2 cellular contexts compared by ENCODE assay signal in the genomic region with DNA sequence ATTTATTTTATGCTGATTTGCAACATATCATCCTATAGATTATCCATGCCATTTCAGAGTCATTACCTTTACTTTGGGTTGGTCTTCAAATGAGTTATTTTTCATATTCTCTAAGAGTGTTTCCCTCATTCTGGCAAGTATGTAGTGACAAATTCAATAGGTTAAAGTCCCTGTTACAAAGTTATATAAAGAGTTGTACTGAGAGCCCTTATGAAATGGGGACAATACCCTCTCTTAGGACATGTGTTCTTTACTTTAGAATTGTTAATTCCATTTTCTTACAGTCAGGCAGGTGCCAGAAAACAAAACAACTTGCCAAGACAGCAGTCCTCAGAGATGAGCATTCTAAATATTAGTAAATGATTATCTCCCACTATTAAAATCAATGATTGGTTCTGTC.
TF ChIP-seq lines count a peak whose summit lies in the region.

No MANE protein-coding gene starts in this region.

TF ChIP-seq in HepG2, 621 proteins besides CTCF, POLR2A, EP300 and RAD21:
- TF ChIP-seq, protein P1, sequence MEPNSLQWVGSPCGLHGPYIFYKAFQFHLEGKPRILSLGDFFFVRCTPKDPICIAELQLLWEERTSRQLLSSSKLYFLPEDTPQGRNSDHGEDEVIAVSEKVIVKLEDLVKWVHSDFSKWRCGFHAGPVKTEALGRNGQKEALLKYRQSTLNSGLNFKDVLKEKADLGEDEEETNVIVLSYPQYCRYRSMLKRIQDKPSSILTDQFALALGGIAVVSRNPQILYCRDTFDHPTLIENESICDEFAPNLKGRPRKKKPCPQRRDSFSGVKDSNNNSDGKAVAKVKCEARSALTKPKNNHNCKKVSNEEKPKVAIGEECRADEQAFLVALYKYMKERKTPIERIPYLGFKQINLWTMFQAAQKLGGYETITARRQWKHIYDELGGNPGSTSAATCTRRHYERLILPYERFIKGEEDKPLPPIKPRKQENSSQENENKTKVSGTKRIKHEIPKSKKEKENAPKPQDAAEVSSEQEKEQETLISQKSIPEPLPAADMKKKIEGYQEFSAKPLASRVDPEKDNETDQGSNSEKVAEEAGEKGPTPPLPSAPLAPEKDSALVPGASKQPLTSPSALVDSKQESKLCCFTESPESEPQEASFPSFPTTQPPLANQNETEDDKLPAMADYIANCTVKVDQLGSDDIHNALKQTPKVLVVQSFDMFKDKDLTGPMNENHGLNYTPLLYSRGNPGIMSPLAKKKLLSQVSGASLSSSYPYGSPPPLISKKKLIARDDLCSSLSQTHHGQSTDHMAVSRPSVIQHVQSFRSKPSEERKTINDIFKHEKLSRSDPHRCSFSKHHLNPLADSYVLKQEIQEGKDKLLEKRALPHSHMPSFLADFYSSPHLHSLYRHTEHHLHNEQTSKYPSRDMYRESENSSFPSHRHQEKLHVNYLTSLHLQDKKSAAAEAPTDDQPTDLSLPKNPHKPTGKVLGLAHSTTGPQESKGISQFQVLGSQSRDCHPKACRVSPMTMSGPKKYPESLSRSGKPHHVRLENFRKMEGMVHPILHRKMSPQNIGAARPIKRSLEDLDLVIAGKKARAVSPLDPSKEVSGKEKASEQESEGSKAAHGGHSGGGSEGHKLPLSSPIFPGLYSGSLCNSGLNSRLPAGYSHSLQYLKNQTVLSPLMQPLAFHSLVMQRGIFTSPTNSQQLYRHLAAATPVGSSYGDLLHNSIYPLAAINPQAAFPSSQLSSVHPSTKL (CRISPR knock-in tag; IDR thresholded peaks at IDR 0.05), result peak; percentile 35; the same call in 1 of the 2 replicates
- TF ChIP-seq SOX5 (CRISPR knock-in tag; IDR thresholded peaks at IDR 0.05; ENCODE audit: borderline replicate concordance), result peak; percentile 49; the same call in 1 of the 2 replicates
- no peak for TF ChIP-seq SOX6 (IDR thresholded peaks at IDR 0.05)
- 0 out of 2 replicates have a peak, but pooled peaks have one; percentile 24 for TF ChIP-seq SOX6 (CRISPR knock-in tag; IDR thresholded peaks at IDR 0.05)
- TF ChIP-seq ZNF3 (CRISPR knock-in tag; IDR thresholded peaks at IDR 0.05), result no peak

TF ChIP-seq in GM23338, 12 proteins besides CTCF, POLR2A, EP300 and RAD21:
- no peak for TF ChIP-seq JUNB (IDR thresholded peaks at IDR 0.05; ENCODE audit: unreplicated experiment)
TF ChIP-seq in GM23338: peak in this region for 0.
